In the genomic region with DNA sequence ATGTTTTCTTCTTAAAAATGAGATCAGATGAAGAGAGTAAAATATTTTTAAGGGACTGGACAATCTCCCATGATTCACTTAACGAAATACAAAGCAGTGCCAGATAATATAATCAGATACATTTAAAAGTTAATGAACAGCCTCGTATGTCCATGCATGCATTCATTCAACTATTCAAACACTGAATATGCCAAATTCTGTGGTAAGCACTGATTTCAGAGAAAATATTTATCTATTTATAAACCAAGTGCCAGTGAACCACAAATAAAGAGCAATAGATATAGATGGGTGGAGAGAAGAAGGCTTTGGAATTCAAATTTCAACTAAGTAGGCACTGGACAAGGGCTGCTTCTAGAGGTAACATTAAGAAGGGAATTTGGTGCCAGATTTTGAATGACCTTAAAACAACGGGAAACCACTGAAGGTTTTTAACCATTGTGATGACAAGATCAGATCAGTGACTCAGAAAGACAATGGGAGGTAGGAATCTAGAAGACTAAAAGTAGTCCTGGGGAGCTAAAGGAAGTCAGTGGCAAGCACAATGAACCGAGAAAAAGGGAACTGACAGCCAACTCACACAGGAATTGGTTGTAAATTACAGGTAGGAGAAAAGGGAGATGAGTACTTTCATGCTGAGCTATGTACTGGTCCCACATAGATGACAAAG, we compare ENCODE assay signal across 11 cellular contexts. TPM values are rescaled to one million over a fixed set of nuclear protein-coding genes. Genes with fewer than 3 reads are reported as not detected.
A peak's percentile ranks its signal among the peaks of the same experiment; 100 is the strongest.
DNase-seq lines count a peak whose midpoint lies in the region; ATAC-seq and TF ChIP-seq lines count a peak whose summit lies in the region.
"Had no signal": no experiment of that assay in that cellular context is flagged by ENCODE, and none has a peak within 500 bp of the region (broad histone marks: within the 10 kb centered on the region; RNA-seq: fewer than 3 reads in every experiment).

No MANE protein-coding gene starts in this region.

- no peaks in the 10 kb centered on the region; the same call in 1 of the 2 replicates for H3K79me2 ChIP-seq in GM23248 (ENCODE audit: insufficient read depth)
- H3K79me2 ChIP-seq: parathyroid adenoma had no signal

- in situ Hi-C loops in GM23248 (cut with MboI): no loop called here

- peaks cover 15% of the 10 kb centered on the region for H3K4me1 Mint-ChIP-seq in glutamatergic neuron (ENCODE audit: low read depth, unreplicated experiment)
- H3K4me1 Mint-ChIP-seq in CD8-positive, alpha-beta T cell (ENCODE audit: low read depth): peaks cover 2% of the 10 kb centered on the region

- H3K9me3 Mint-ChIP-seq in glutamatergic neuron (ENCODE audit: unreplicated experiment): no peaks in the 10 kb centered on the region
- no peaks in the 10 kb centered on the region for H3K9me3 Mint-ChIP-seq in CD8-positive, alpha-beta T cell

- no peak overlapping the region for H3K4me3 ChIP-seq in BLaER1 treated with 17β-estradiol and CSF1 and Interleukin-3, amounts not matched to agents 10 nM and 100 nM
- H3K4me3 ChIP-seq in GM23248: 0 out of 2 replicates have a peak overlapping the region, but pooled peaks have one; percentile 21
- no peak overlapping the region for H3K4me3 ChIP-seq in CD8-positive, alpha-beta T cell (ENCODE audit: low read depth, low read length)

- WGBS in GM23248 (ENCODE audit: low coverage in 1 of 2, low lambda C conversion rate in 2 of 2, missing lambda C conversion rate in 2 of 2), 2 experiments: 49 to 52% methylated on average over 4 of the region's 4 CpGs

- H3K27ac ChIP-seq in BLaER1 treated with 17β-estradiol and CSF1 and Interleukin-3, amounts not matched to agents 10 nM and 100 nM: peak overlapping the region in 2 of 11 experiments; percentile 20 to 21; a peak in 2 of 22 replicates
- H3K27ac ChIP-seq in GM23248: no peak overlapping the region
- no peak overlapping the region for H3K27ac ChIP-seq in CD8-positive, alpha-beta T cell (ENCODE audit: low read depth, low read length)
- H3K27ac ChIP-seq: parathyroid adenoma had no signal

- H2AFZ ChIP-seq in GM23248: no peak overlapping the region
- H2AFZ ChIP-seq: parathyroid adenoma had no signal

- H3F3A ChIP-seq in GM23248 (ENCODE audit: insufficient read depth): peaks cover 15% of the 10 kb centered on the region; the same call in 1 of the 2 replicates

- peaks cover 0 to 12% (median 0%) of the 10 kb centered on the region in 11 experiments; a peak in 3 of 22 replicates for H4K20me1 ChIP-seq in BLaER1 treated with 17β-estradiol and CSF1 and Interleukin-3, amounts not matched to agents 10 nM and 100 nM
- H4K20me1 ChIP-seq in GM23248 (ENCODE audit: insufficient read depth): no peaks in the 10 kb centered on the region

- no peak overlapping the region for H3K4me3 Mint-ChIP-seq in glutamatergic neuron (ENCODE audit: unreplicated experiment)
- H3K4me3 Mint-ChIP-seq in CD8-positive, alpha-beta T cell: no peak overlapping the region

- H3K36me3 ChIP-seq in BLaER1 treated with 17β-estradiol and CSF1 and Interleukin-3, amounts not matched to agents 10 nM and 100 nM: peaks cover 0 to 77% (median 35%) of the 10 kb centered on the region in 11 experiments; a peak in 13 of 22 replicates
- H3K36me3 ChIP-seq in GM23248 (ENCODE audit: low read depth): no peaks in the 10 kb centered on the region
- no peaks in the 10 kb centered on the region for H3K36me3 ChIP-seq in CD8-positive, alpha-beta T cell (ENCODE audit: insufficient read depth, low read length)

- H3K4me2 ChIP-seq in BLaER1 treated with 17β-estradiol and CSF1 and Interleukin-3, amounts not matched to agents 10 nM and 100 nM: peak overlapping the region; percentile 30 to 68 (median 53); a peak in 20 of 22 replicates
- H3K4me2 ChIP-seq in GM23248 (ENCODE audit: unreplicated experiment): peak overlapping the region; percentile 12

- H3K9me3 ChIP-seq in BLaER1 treated with 17β-estradiol and CSF1 and Interleukin-3, amounts not matched to agents 10 nM and 100 nM (replicated peaks in 1 of 11): no peaks in the 10 kb centered on the region
- no peaks in the 10 kb centered on the region for H3K9me3 ChIP-seq in GM23248 (ENCODE audit: low read depth)
- no peaks in the 10 kb centered on the region for H3K9me3 ChIP-seq in CD8-positive, alpha-beta T cell (ENCODE audit: low read length)

- no peaks in the 10 kb centered on the region for H3K27me3 Mint-ChIP-seq in glutamatergic neuron (ENCODE audit: unreplicated experiment)
- H3K27me3 Mint-ChIP-seq in CD8-positive, alpha-beta T cell (ENCODE audit: low read depth): no peaks in the 10 kb centered on the region

- POLR2A ChIA-PET in CD8-positive, alpha-beta T cell (lab: Charles Lee): no interaction called here

- DNase-seq in GM23248: peak; percentile 39
- peak; percentile 19 for DNase-seq in RPMI7951 (ENCODE audit: low read depth)
- no peak for DNase-seq in glutamatergic neuron
- no peak for DNase-seq in effector CD4-positive, alpha-beta T cell
- DNase-seq in CD8-positive, alpha-beta T cell: no peak
- DNase-seq: activated T-cell treated with anti-CD3 and anti-CD28 coated beads for 4 hours, NCI-H1417 treated with DMSO at 0.1 percent for 48 hours had no signal

- no peaks in the 10 kb centered on the region for H3K36me3 Mint-ChIP-seq in glutamatergic neuron (ENCODE audit: unreplicated experiment)
- H3K36me3 Mint-ChIP-seq in CD8-positive, alpha-beta T cell: no peaks in the 10 kb centered on the region

- intact Hi-C loops in CD8-positive, alpha-beta T cell (cut with DNase I, micrococcal nuclease): no loop called here

- H3K9me2 ChIP-seq in GM23248 (ENCODE audit: insufficient read depth): no peaks in the 10 kb centered on the region

- H3K4me1 ChIP-seq in BLaER1 treated with 17β-estradiol and CSF1 and Interleukin-3, amounts not matched to agents 10 nM and 100 nM: peaks cover 16 to 31% (median 24%) of the 10 kb centered on the region in 10 experiments
- H3K4me1 ChIP-seq in GM23248 (ENCODE audit: insufficient read depth): peaks cover 14% of the 10 kb centered on the region
- no peaks in the 10 kb centered on the region for H3K4me1 ChIP-seq in CD8-positive, alpha-beta T cell (ENCODE audit: insufficient read depth, low read length)
- H3K4me1 ChIP-seq: parathyroid adenoma had no signal

- no peaks in the 10 kb centered on the region for H3K27me3 ChIP-seq in BLaER1 treated with 17β-estradiol and CSF1 and Interleukin-3, amounts not matched to agents 10 nM and 100 nM
- no peaks in the 10 kb centered on the region for H3K27me3 ChIP-seq in GM23248 (replicated peaks; ENCODE audit: insufficient read depth)
- H3K27me3 ChIP-seq in CD8-positive, alpha-beta T cell (ENCODE audit: insufficient read depth, low read length): no peaks in the 10 kb centered on the region

- TF ChIP-seq CTCF in glutamatergic neuron (IDR thresholded peaks at IDR 0.05; ENCODE audit: partially characterized antibody, unreplicated experiment): no peak
- no peak for TF ChIP-seq CTCF in CD8-positive, alpha-beta T cell (IDR thresholded peaks at IDR 0.05)

- CTCF ChIA-PET in CD8-positive, alpha-beta T cell (lab: Charles Lee): no interaction called here

- peak overlapping the region; percentile 6 for H3K27ac Mint-ChIP-seq in glutamatergic neuron (ENCODE audit: unreplicated experiment)
- no peak overlapping the region for H3K27ac Mint-ChIP-seq in CD8-positive, alpha-beta T cell

- H3K9ac ChIP-seq in BLaER1 treated with 17β-estradiol and CSF1 and Interleukin-3, amounts not matched to agents 10 nM and 100 nM: 0 out of 22 replicates have a peak overlapping the region, but pooled peaks of 1 of the 11 experiments have one; percentile 8
- H3K9ac ChIP-seq in GM23248: no peak overlapping the region
- H3K9ac ChIP-seq: parathyroid adenoma had no signal

- ATAC-seq in HG03097 (IDR thresholded peaks at IDR 0.05; ENCODE audit: low FRiP score, unreplicated experiment): no peak
- ATAC-seq in CD8-positive, alpha-beta T cell: no peak
- ATAC-seq in HG03520 (IDR thresholded peaks at IDR 0.05; ENCODE audit: unreplicated experiment): no peak

RNA-seq across cellular contexts. Expression of a gene that starts 14.2 kb away (rescaled TPM):
- 7.7 and 8.0 TPM in 2 replicates for total RNA-seq in GM23248 (2014; rRNA removed; shearing (Covaris generic))
- 11.7 and 13.2 TPM in 2 replicates for polyA plus RNA-seq in GM23248 (2016; fragmentation: Nextera tagmentation; extraction: Ambion mirVana)
- 6.1 and 8.7 TPM in 2 replicates for total RNA-seq in RPMI7951 (2014; rRNA removed; shearing (Covaris generic))
- 60.1 TPM for total RNA-seq in glutamatergic neuron (ENCODE audit: unreplicated experiment)
- total RNA-seq in CD8-positive, alpha-beta T cell: 1 to 10 TPM in 1 of 2 experiments, under 1 TPM in 1; 0.78 to 1.4 TPM

Comparison
In these comparisons a context has a peak if more than half of its experiments do, and no peak if none do; other contexts are left out.
1. DNase-seq: peak in GM23248 (single experiment) and RPMI7951 (single experiment); none in glutamatergic neuron (single experiment), effector CD4-positive, alpha-beta T cell (single experiment) and CD8-positive, alpha-beta T cell (0 of 7).